Comparison of ENCODE assay signal across 36 cellular contexts in genomic region chr10:131056091-131056490, GRCh38.
"Had no signal": no experiment of that assay in that cellular context is flagged by ENCODE, and none has a peak within 500 bp of the region (broad histone marks: within the 10 kb centered on the region; RNA-seq: fewer than 3 reads in every experiment).

No MANE protein-coding gene starts in this region.

- ATAC-seq: activated CD8-positive, alpha-beta T cell treated with anti-CD3 and anti-CD28 coated beads for 36 hours; activated naive CD8-positive, alpha-beta T cell treated with anti-CD3 and anti-CD28 coated beads, Interleukin-2, amount 50 U/mL, for 24 hours; activated T-cell treated with anti-CD3 and anti-CD28 coated beads, Interleukin-2, amount 50 U/mL, for 4 hours; activated T-cell treated with anti-CD3 and anti-CD28 coated beads, Interleukin-2, amount 50 U/mL, for 72 hours; activated T-helper 17 cell treated with anti-CD3 and anti-CD28 coated beads, Interleukin-2, amount 50 U/mL, for 72 hours had no signal

- H3K9me3 Mint-ChIP-seq: activated CD4-positive, alpha-beta T cell treated with anti-CD3 and anti-CD28 coated beads, Interleukin-2, amount 10 ng/mL, durations not matched to agents 24 days and 14 days; activated CD8-positive, alpha-beta T cell treated with anti-CD3 and anti-CD28 coated beads for 36 hours; activated T-helper 1 cell treated with anti-CD3 and anti-CD28 coated beads, Interleukin-12 subunit alpha, Interleukin-12 subunit beta, Interleukin-2, Interleukin-4 antibody, amounts not matched to agents 30 ng/mL and 10 ng/mL and 1 ng/mL, durations not matched to agents 14 hours and 24 hours and 36 hours; central memory CD8-positive, alpha-beta T cell; T-helper 1 cell treated with Interleukin-12 subunit alpha and Interleukin-12 subunit beta and Interleukin-4 antibody, amounts not matched to agents 30 μg/mL and 1 μg/mL, for 36 hours had no signal

- H3K27me3 Mint-ChIP-seq: activated B cell treated with CpG ODN at 0.5 μM for 24 hours; activated CD4-positive, alpha-beta memory T cell treated with anti-CD3 and anti-CD28 coated beads for 36 hours; activated CD4-positive, alpha-beta T cell treated with anti-CD3 and anti-CD28 coated beads, Interleukin-2, amount 10 ng/mL, durations not matched to agents 24 days and 14 days; activated CD8-positive, alpha-beta T cell treated with anti-CD3 and anti-CD28 coated beads for 36 hours; activated naive CD4-positive, alpha-beta T cell treated with anti-CD3 and anti-CD28 coated beads, Interleukin-2, amount 10 ng/mL, durations not matched to agents 7 days and 5 days; activated naive CD4-positive, alpha-beta T cell treated with anti-CD3 and anti-CD28 coated beads, Interleukin-2, amount 50 U/mL, for 24 hours; activated naive CD8-positive, alpha-beta T cell; activated naive CD8-positive, alpha-beta T cell treated with anti-CD3 and anti-CD28 coated beads, Interleukin-2, amount 10 ng/mL, durations not matched to agents 7 days and 5 days; activated T-helper 17 cell treated with anti-CD3 and anti-CD28 coated beads, Interleukin-2, amount 50 U/mL, for 72 hours; central memory CD8-positive, alpha-beta T cell had no signal

- H3K4me1 ChIP-seq: ascending aorta had no signal

- DNase-seq: activated B cell treated with CpG ODN at 0.5 μM for 24 hours; activated CD4-positive, alpha-beta memory T cell treated with anti-CD3 and anti-CD28 coated beads for 36 hours; activated CD4-positive, alpha-beta T cell treated with anti-CD3 and anti-CD28 coated beads for 4 hours; activated CD4-positive, alpha-beta T cell treated with anti-CD3 and anti-CD28 coated beads, Interleukin-2, amount 10 ng/mL, durations not matched to agents 24 days and 14 days; activated CD4-positive, alpha-beta T cell treated with anti-CD3 and anti-CD28 coated beads, Interleukin-2, amount 50 U/mL, for 1 hour; activated CD4-positive, alpha-beta T cell treated with anti-CD3 and anti-CD28 coated beads, Interleukin-2, amount 50 U/mL, for 4 hours; activated CD4-positive, CD25-positive, alpha-beta regulatory T cell treated with anti-CD3 and anti-CD28 coated beads, Interleukin-2, amount 50 U/mL, for 72 hours; activated CD8-positive, alpha-beta T cell treated with anti-CD3 and anti-CD28 coated beads for 36 hours; activated gamma-delta T cell; activated naive CD4-positive, alpha-beta T cell treated with anti-CD3 and anti-CD28 coated beads, Interleukin-2, amount 10 ng/mL, durations not matched to agents 7 days and 5 days; activated naive CD4-positive, alpha-beta T cell treated with Interleukin-2 at 50 U/mL for 16 hours; activated naive CD8-positive, alpha-beta T cell treated with anti-CD3 and anti-CD28 coated beads, Interleukin-2, amount 10 ng/mL, durations not matched to agents 7 days and 5 days; activated naive CD8-positive, alpha-beta T cell treated with anti-CD3 and anti-CD28 coated beads, Interleukin-2, amount 50 U/mL, for 24 hours; activated T-cell treated with anti-CD3 and anti-CD28 coated beads for 4 hours; activated T-cell treated with anti-CD3 and anti-CD28 coated beads, Interleukin-2, amount 50 U/mL, for 1 hour; activated T-cell treated with anti-CD3 and anti-CD28 coated beads, Interleukin-2, amount 50 U/mL, for 4 hours; activated T-cell treated with anti-CD3 and anti-CD28 coated beads, Interleukin-2, amount 50 U/mL, for 72 hours; amygdala; anterior cingulate cortex; caudate nucleus; cerebellar nuclear complex; SW 1271; T-helper 1 cell; T-helper 2 cell; T-helper 9 cell had no signal

- H3K4me3 Mint-ChIP-seq: activated B cell treated with CpG ODN at 0.5 μM for 24 hours; activated CD4-positive, alpha-beta memory T cell treated with anti-CD3 and anti-CD28 coated beads for 36 hours; activated CD4-positive, alpha-beta T cell treated with anti-CD3 and anti-CD28 coated beads, Interleukin-2, amount 10 ng/mL, durations not matched to agents 24 days and 14 days; activated CD8-positive, alpha-beta T cell treated with anti-CD3 and anti-CD28 coated beads for 36 hours; activated naive CD4-positive, alpha-beta T cell treated with anti-CD3 and anti-CD28 coated beads, Interleukin-2, amount 10 ng/mL, durations not matched to agents 7 days and 5 days; activated naive CD4-positive, alpha-beta T cell treated with anti-CD3 and anti-CD28 coated beads, Interleukin-2, amount 50 U/mL, for 24 hours; activated naive CD8-positive, alpha-beta T cell; activated naive CD8-positive, alpha-beta T cell treated with anti-CD3 and anti-CD28 coated beads, Interleukin-2, amount 10 ng/mL, durations not matched to agents 7 days and 5 days; activated naive CD8-positive, alpha-beta T cell treated with anti-CD3 and anti-CD28 coated beads, Interleukin-2, amount 50 U/mL, for 24 hours; activated T-cell treated with anti-CD3 and anti-CD28 coated beads, Interleukin-2, amount 50 U/mL, for 4 hours; activated T-cell treated with anti-CD3 and anti-CD28 coated beads, Interleukin-2, amount 50 U/mL, for 72 hours; activated T-helper 1 cell treated with anti-CD3 and anti-CD28 coated beads, Interleukin-12 subunit alpha, Interleukin-12 subunit beta, Interleukin-2, Interleukin-4 antibody, amounts not matched to agents 30 ng/mL and 10 ng/mL and 1 ng/mL, durations not matched to agents 14 hours and 24 hours and 36 hours; activated T-helper 17 cell treated with anti-CD3 and anti-CD28 coated beads, Interleukin-2, amount 50 U/mL, for 72 hours; brain; central memory CD8-positive, alpha-beta T cell; T-helper 1 cell treated with Interleukin-12 subunit alpha and Interleukin-12 subunit beta and Interleukin-4 antibody, amounts not matched to agents 30 μg/mL and 1 μg/mL, for 36 hours; T-helper 2 cell treated with Interferon-gamma antibody and Interleukin-4, amounts not matched to agents 5 μg/mL and 100 μg/mL, for 36 hours had no signal

- H3K9me3 ChIP-seq: ascending aorta had no signal

- H3K27ac Mint-ChIP-seq: activated B cell treated with CpG ODN at 0.5 μM for 24 hours; activated CD4-positive, alpha-beta memory T cell treated with anti-CD3 and anti-CD28 coated beads for 36 hours; activated CD4-positive, alpha-beta T cell treated with anti-CD3 and anti-CD28 coated beads, Interleukin-2, amount 10 ng/mL, durations not matched to agents 24 days and 14 days; activated CD8-positive, alpha-beta T cell treated with anti-CD3 and anti-CD28 coated beads for 36 hours; activated naive CD4-positive, alpha-beta T cell treated with anti-CD3 and anti-CD28 coated beads, Interleukin-2, amount 10 ng/mL, durations not matched to agents 7 days and 5 days; activated naive CD4-positive, alpha-beta T cell treated with anti-CD3 and anti-CD28 coated beads, Interleukin-2, amount 50 U/mL, for 24 hours; activated naive CD8-positive, alpha-beta T cell; activated naive CD8-positive, alpha-beta T cell treated with anti-CD3 and anti-CD28 coated beads, Interleukin-2, amount 10 ng/mL, durations not matched to agents 7 days and 5 days; activated naive CD8-positive, alpha-beta T cell treated with anti-CD3 and anti-CD28 coated beads, Interleukin-2, amount 50 U/mL, for 24 hours; activated T-cell treated with anti-CD3 and anti-CD28 coated beads, Interleukin-2, amount 50 U/mL, for 72 hours; activated T-helper 1 cell treated with anti-CD3 and anti-CD28 coated beads, Interleukin-12 subunit alpha, Interleukin-12 subunit beta, Interleukin-2, Interleukin-4 antibody, amounts not matched to agents 30 ng/mL and 10 ng/mL and 1 ng/mL, durations not matched to agents 14 hours and 24 hours and 36 hours; activated T-helper 17 cell treated with anti-CD3 and anti-CD28 coated beads, Interleukin-2, amount 50 U/mL, for 72 hours; brain; T-helper 1 cell treated with Interleukin-12 subunit alpha and Interleukin-12 subunit beta and Interleukin-4 antibody, amounts not matched to agents 30 μg/mL and 1 μg/mL, for 36 hours; T-helper 2 cell treated with Interferon-gamma antibody and Interleukin-4, amounts not matched to agents 5 μg/mL and 100 μg/mL, for 36 hours had no signal

- H3K27me3 ChIP-seq: ascending aorta, cardiac muscle cell had no signal

- H3K4me1 Mint-ChIP-seq: activated B cell treated with CpG ODN at 0.5 μM for 24 hours; activated CD4-positive, alpha-beta T cell treated with anti-CD3 and anti-CD28 coated beads, Interleukin-2, amount 10 ng/mL, durations not matched to agents 24 days and 14 days; activated naive CD4-positive, alpha-beta T cell treated with anti-CD3 and anti-CD28 coated beads, Interleukin-2, amount 10 ng/mL, durations not matched to agents 7 days and 5 days; activated naive CD4-positive, alpha-beta T cell treated with anti-CD3 and anti-CD28 coated beads, Interleukin-2, amount 50 U/mL, for 24 hours; activated naive CD8-positive, alpha-beta T cell treated with anti-CD3 and anti-CD28 coated beads, Interleukin-2, amount 10 ng/mL, durations not matched to agents 7 days and 5 days; activated naive CD8-positive, alpha-beta T cell treated with anti-CD3 and anti-CD28 coated beads, Interleukin-2, amount 50 U/mL, for 24 hours; activated T-helper 17 cell treated with anti-CD3 and anti-CD28 coated beads, Interleukin-2, amount 50 U/mL, for 72 hours; brain; central memory CD8-positive, alpha-beta T cell had no signal

- H3K27ac ChIP-seq: ascending aorta, cardiac muscle cell, VCaP had no signal

- H3K36me3 ChIP-seq: ascending aorta, cardiac muscle cell had no signal

- H3K36me3 Mint-ChIP-seq: activated CD4-positive, alpha-beta memory T cell treated with anti-CD3 and anti-CD28 coated beads for 36 hours; activated naive CD4-positive, alpha-beta T cell treated with anti-CD3 and anti-CD28 coated beads, Interleukin-2, amount 10 ng/mL, durations not matched to agents 7 days and 5 days; activated naive CD8-positive, alpha-beta T cell; activated naive CD8-positive, alpha-beta T cell treated with anti-CD3 and anti-CD28 coated beads, Interleukin-2, amount 10 ng/mL, durations not matched to agents 7 days and 5 days; brain had no signal

- H3K4me3 ChIP-seq: ascending aorta, cardiac muscle cell had no signal
